21 cellular contexts compared by ENCODE assay signal in the genomic region with DNA sequence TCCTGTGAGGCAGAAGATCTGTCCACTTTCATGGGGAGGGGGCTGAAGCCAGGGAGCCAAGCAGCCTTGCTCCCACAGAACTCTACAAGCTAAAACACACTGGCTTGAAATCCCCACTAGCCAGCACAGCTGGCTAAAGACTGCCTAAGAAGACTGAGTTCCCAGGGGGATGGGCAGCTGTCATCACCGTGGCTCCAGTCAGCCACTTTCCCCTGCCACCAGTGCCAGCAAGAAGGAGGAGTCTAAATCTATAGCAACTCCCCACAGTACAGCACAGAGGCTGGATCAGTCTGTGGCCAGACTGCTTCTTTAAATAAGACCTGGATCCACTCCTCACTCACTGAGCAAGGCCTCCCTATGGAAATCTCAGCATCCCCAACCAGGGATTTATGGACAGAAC.
"Had no signal": no experiment of that assay in that cellular context is flagged by ENCODE, and none has a peak within 500 bp of the region (broad histone marks: within the 10 kb centered on the region; RNA-seq: fewer than 3 reads in every experiment).

No MANE protein-coding gene starts in this region.

- ATAC-seq: Panc1, PC-3 had no signal

- DNase-seq: KBM-7, MV-4-11, NCI-H1048, NCI-H1105, NCI-H1417, NCI-H1436 treated with DMSO at 0.1 percent for 48 hours, NCI-H1694, NCI-H187 treated with DMSO at 0.1 percent for 48 hours, NCI-H2029 treated with DMSO at 0.1 percent for 48 hours, NCI-H2171, NCI-H226, NCI-H446, NCI-H510A, NCI-H524 treated with DMSO at 0.1 percent for 48 hours, NCI-H69, NCI-H774, PC-3, SHP77, SK-N-SH, SW 1271 had no signal

- H3K4me2 ChIP-seq: SK-N-SH had no signal

- H3K9ac ChIP-seq: SK-N-SH had no signal

- H3K9me3 ChIP-seq: SK-N-SH had no signal
